ENCODE assay signal across 1 cellular context in genomic region chr19:33685541-33685940, GRCh38.
TF ChIP-seq lines count a peak whose summit lies in the region.

No MANE protein-coding gene starts in this region.

TF ChIP-seq in H1, 55 proteins besides CTCF, POLR2A, EP300 and RAD21 (continued from another document):
- TF ChIP-seq CHD7 (IDR thresholded peaks at IDR 0.05; ENCODE audit: insufficient replicate concordance, low read length) (no peak), HDAC6 (IDR thresholded peaks at IDR 0.05; ENCODE audit: low read depth, low read length) (no peak), SIRT6 (IDR thresholded peaks at IDR 0.05; ENCODE audit: low read length) (no peak), BCL11A (IDR thresholded peaks at IDR 0.05; ENCODE audit: low read depth in 2 of 2, low read length in 2 of 2) (no peak), HDAC2 (IDR thresholded peaks at IDR 0.05; ENCODE audit: borderline replicate concordance in 1 of 2, low read depth in 2 of 2, low read length in 2 of 2) (no peak), USF2 (IDR thresholded peaks at IDR 0.05; ENCODE audit: low read length) (no peak), KDM5A (IDR thresholded peaks at IDR 0.05; ENCODE audit: low read length) (no peak)
